ENCODE assay signal across 9 cellular contexts in genomic region chr17:64599187-64599676, GRCh38.
DNase-seq lines count a peak whose midpoint lies in the region; ATAC-seq, FAIRE-seq and TF ChIP-seq lines count a peak whose summit lies in the region.
"Had no signal": no experiment of that assay in that cellular context is flagged by ENCODE, and none has a peak within 500 bp of the region (broad histone marks: within the 10 kb centered on the region; RNA-seq: fewer than 3 reads in every experiment).

No MANE protein-coding gene starts in this region.

- peak; percentile 20 to 38 for DNase-seq in activated CD8-positive, alpha-beta memory T cell treated with anti-CD3 and anti-CD28 coated beads for 4 hours (ENCODE audit: low read depth in 2 of 2)
- DNase-seq in mucosa of descending colon (peak; percentile 28 to 52 (median 34)), prostate gland (ENCODE audit: low spot score) (no peak), urothelium cell line (ENCODE audit: low spot score) (no peak), NCI-H82 (lab: John Stamatoyannopoulos, UW) (no peak)

- TF ChIP-seq CTCF in mucosa of descending colon (IDR thresholded peaks at IDR 0.05) (no peak), prostate gland (IDR thresholded peaks at IDR 0.05) (no peak)

- H3K9me3 ChIP-seq in mucosa of descending colon (no peaks in the 10 kb centered on the region), prostate gland (no peaks in the 10 kb centered on the region)

- H3K27ac ChIP-seq in prostate gland = no peak overlapping the region

- H3K27me3 ChIP-seq in prostate gland (replicated peaks; ENCODE audit: insufficient read depth) = no peaks in the 10 kb centered on the region

- 88% methylated on average over 10 of the region's 10 CpGs for WGBS in prostate gland

- TF ChIP-seq POLR2A in prostate gland (IDR thresholded peaks at IDR 0.05) = no peak

- no peak for FAIRE-seq in urothelium cell line (lab: Jason Lieb, UNC)
- FAIRE-seq: keratinocyte had no signal

- H3K4me1 ChIP-seq in mucosa of descending colon (ENCODE audit: low read depth) = no peaks in the 10 kb centered on the region
- H3K4me1 ChIP-seq in prostate gland (replicated peaks) = no peaks in the 10 kb centered on the region

- no peak overlapping the region for H3K4me3 ChIP-seq in mucosa of descending colon
- no peak overlapping the region for H3K4me3 ChIP-seq in prostate gland

- intact Hi-C loops in mucosa of descending colon (cut with DNase I, micrococcal nuclease) = no loop called here
- intact Hi-C loops in prostate gland (cut with DNase I) = no loop called here

- ATAC-seq in GM21367 (IDR thresholded peaks at IDR 0.05; ENCODE audit: unreplicated experiment) (peak; percentile 77), HG03575 (IDR thresholded peaks at IDR 0.05; ENCODE audit: extremely low read depth, insufficient number of reproducible peaks, low FRiP score, unreplicated experiment) (peak; percentile 73), mucosa of descending colon (peak; percentile 75), HG02763 (IDR thresholded peaks at IDR 0.05; ENCODE audit: unreplicated experiment) (no peak)

- H3K36me3 ChIP-seq in mucosa of descending colon (ENCODE audit: low read depth) (no peaks in the 10 kb centered on the region), prostate gland (no peaks in the 10 kb centered on the region)

Comparison
In these comparisons a context has a peak if more than half of its experiments do, and no peak if none do; other contexts are left out.
1. DNase-seq: peak in activated CD8-positive, alpha-beta memory T cell treated with anti-CD3 and anti-CD28 coated beads for 4 hours (2 of 2) and mucosa of descending colon (3 of 3); none in prostate gland (single experiment), urothelium cell line (single experiment) and NCI-H82 (single experiment).